ENCODE assay signal across 13 cellular contexts in genomic region chr3:133472242-133472641, GRCh38.
A peak's percentile ranks its signal among the peaks of the same experiment; 100 is the strongest.
DNase-seq lines count a peak whose midpoint lies in the region; ATAC-seq, FAIRE-seq and TF ChIP-seq lines count a peak whose summit lies in the region.
"Had no signal": no experiment of that assay in that cellular context is flagged by ENCODE, and none has a peak within 500 bp of the region (broad histone marks: within the 10 kb centered on the region; RNA-seq: fewer than 3 reads in every experiment).

No MANE protein-coding gene starts in this region.

- 52 to 61% (median 55%) methylated on average over 24 of the region's 24 CpGs for WGBS in psoas muscle, 3 donors

- H3K9me2 ChIP-seq in GM23338 (ENCODE audit: insufficient read depth) = 0 out of 2 replicates have a peak, but pooled peaks cover 12% of the 10 kb centered on the region

- H3K9me3 Mint-ChIP-seq in GM23338 = no peaks in the 10 kb centered on the region; the same call in 2 of the 3 replicates
- no peaks in the 10 kb centered on the region for H3K9me3 Mint-ChIP-seq in natural killer cell treated with Interleukin-12 subunit alpha and Interleukin-12 subunit beta and Interleukin-15 and Interleukin-18, amount 100 ng/mL, for 72 hours
- H3K9me3 Mint-ChIP-seq: CD4-positive, alpha-beta memory T cell; natural killer cell; stimulated activated effector memory CD8-positive, alpha-beta T cell treated with anti-CD3 and anti-CD28 coated beads, Interleukin-12 subunit alpha, Interleukin-12 subunit beta, amount 100 ng/mL, for 72 hours had no signal

- ATAC-seq in GM23338 (peak; percentile 85), psoas muscle (peak in 3 of 4 donors; percentile 38 to 69 (median 64)), GM18868 (IDR thresholded peaks at IDR 0.05; ENCODE audit: unreplicated experiment) (no peak)
- no peak for ATAC-seq in natural killer cell treated with Interleukin-12 subunit alpha and Interleukin-12 subunit beta and Interleukin-15 and Interleukin-18, amount 100 ng/mL, for 72 hours
- ATAC-seq: natural killer cell; stimulated activated effector memory CD8-positive, alpha-beta T cell treated with anti-CD3 and anti-CD28 coated beads, Interleukin-12 subunit alpha, Interleukin-12 subunit beta, amount 100 ng/mL, for 72 hours had no signal

- FAIRE-seq in frontal cortex (lab: Jason Lieb, UNC) = no peak

- no peaks in the 10 kb centered on the region for H3K9me3 ChIP-seq in psoas muscle

- no peaks in the 10 kb centered on the region for H3K36me3 ChIP-seq in GM23338 (ENCODE audit: insufficient read depth)
- no peaks in the 10 kb centered on the region for H3K36me3 ChIP-seq in psoas muscle (ENCODE audit: insufficient read depth in 1 of 2, low read depth in 1 of 2)

- H3K27ac Mint-ChIP-seq in GM23338 = no peak overlapping the region
- no peak overlapping the region for H3K27ac Mint-ChIP-seq in natural killer cell treated with Interleukin-12 subunit alpha and Interleukin-12 subunit beta and Interleukin-15 and Interleukin-18, amount 100 ng/mL, for 72 hours
- H3K27ac Mint-ChIP-seq: natural killer cell; stimulated activated effector memory CD8-positive, alpha-beta T cell treated with anti-CD3 and anti-CD28 coated beads, Interleukin-12 subunit alpha, Interleukin-12 subunit beta, amount 100 ng/mL, for 72 hours had no signal

- peaks cover 24% of the 10 kb centered on the region for H3K4me1 Mint-ChIP-seq in GM23338
- peaks cover 0 to 5% of the 10 kb centered on the region in 2 donors for H3K4me1 Mint-ChIP-seq in natural killer cell treated with Interleukin-12 subunit alpha and Interleukin-12 subunit beta and Interleukin-15 and Interleukin-18, amount 100 ng/mL, for 72 hours (ENCODE audit: low read depth in 2 of 2)

- H3K4me3 Mint-ChIP-seq in GM23338 = peak overlapping the region; percentile 50; the same call in 2 of the 3 replicates
- no peak overlapping the region for H3K4me3 Mint-ChIP-seq in natural killer cell treated with Interleukin-12 subunit alpha and Interleukin-12 subunit beta and Interleukin-15 and Interleukin-18, amount 100 ng/mL, for 72 hours
- H3K4me3 Mint-ChIP-seq: CD4-positive, alpha-beta memory T cell; natural killer cell; stimulated activated effector memory CD8-positive, alpha-beta T cell treated with anti-CD3 and anti-CD28 coated beads, Interleukin-12 subunit alpha, Interleukin-12 subunit beta, amount 100 ng/mL, for 72 hours had no signal

- H3F3A ChIP-seq in GM23338 (replicated peaks; ENCODE audit: low read depth) = no peaks in the 10 kb centered on the region

- H3K4me1 ChIP-seq in GM23338 (ENCODE audit: insufficient read depth) = peaks cover 26% of the 10 kb centered on the region
- peaks cover 11% of the 10 kb centered on the region for H3K4me1 ChIP-seq in psoas muscle

- H3K4me3 ChIP-seq in GM23338 (peak overlapping the region; percentile 38; the same call in 1 of the 2 replicates), fibroblast of mammary gland (ENCODE audit: control insufficient read depth, low read depth, low read length) (no peak overlapping the region), psoas muscle (no peak overlapping the region)

- peak; percentile 63 for DNase-seq in GM23338 (ENCODE audit: low spot score)
- DNase-seq in NCI-H748 (lab: John Stamatoyannopoulos, UW; ENCODE audit: unreplicated experiment) = peak; percentile 93
- peak; percentile 8 for DNase-seq in fibroblast of mammary gland (ENCODE audit: low read depth)
- DNase-seq in psoas muscle = no peak
- DNase-seq in frontal cortex (ENCODE audit: low spot score in 2 of 2) = no peak
- no peak for DNase-seq in natural killer cell treated with Interleukin-12 subunit alpha and Interleukin-12 subunit beta and Interleukin-15 and Interleukin-18, amount 100 ng/mL, for 72 hours (ENCODE audit: low spot score)
- no peak for DNase-seq in LoVo (ENCODE audit: low spot score)
- DNase-seq: activated T-cell treated with anti-CD3 and anti-CD28 coated beads, Interleukin-2, amount 50 U/mL, for 1 hour; CD4-positive, alpha-beta memory T cell; HCEC 1CT; natural killer cell had no signal

- peak overlapping the region; percentile 93 for H2AFZ ChIP-seq in GM23338

- H3K27ac ChIP-seq in GM23338 (ENCODE audit: low read depth) (no peak overlapping the region), psoas muscle (no peak overlapping the region)

- peak overlapping the region; percentile 57 for H3K4me2 ChIP-seq in GM23338

- no peaks in the 10 kb centered on the region for H3K36me3 Mint-ChIP-seq in GM23338 (ENCODE audit: low read depth)
- H3K36me3 Mint-ChIP-seq in natural killer cell treated with Interleukin-12 subunit alpha and Interleukin-12 subunit beta and Interleukin-15 and Interleukin-18, amount 100 ng/mL, for 72 hours = no peaks in the 10 kb centered on the region
- H3K36me3 Mint-ChIP-seq: CD4-positive, alpha-beta memory T cell; natural killer cell; stimulated activated effector memory CD8-positive, alpha-beta T cell treated with anti-CD3 and anti-CD28 coated beads, Interleukin-12 subunit alpha, Interleukin-12 subunit beta, amount 100 ng/mL, for 72 hours had no signal

- no peaks in the 10 kb centered on the region for H3K27me3 Mint-ChIP-seq in GM23338 (ENCODE audit: insufficient read depth, low read depth, poor library complexity)
- peaks cover 0 to 6% of the 10 kb centered on the region in 2 donors for H3K27me3 Mint-ChIP-seq in natural killer cell treated with Interleukin-12 subunit alpha and Interleukin-12 subunit beta and Interleukin-15 and Interleukin-18, amount 100 ng/mL, for 72 hours
- H3K27me3 Mint-ChIP-seq: CD4-positive, alpha-beta memory T cell had no signal

- TF ChIP-seq CTCF in GM23338 (conservative IDR thresholded peaks at IDR 0.05; ENCODE audit: low read depth in 2 of 2) (no peak; a peak in 1 of 4 replicates), fibroblast of mammary gland (conservative IDR thresholded peaks at IDR 0.05; ENCODE audit: control insufficient read depth, insufficient read depth, low read depth, low read length) (no peak), psoas muscle (IDR thresholded peaks at IDR 0.05) (no peak)

- intact Hi-C loops in psoas muscle (cut with DNase I) = no loop called here

- H3K27me3 ChIP-seq in GM23338 (ENCODE audit: insufficient read depth) (no peaks in the 10 kb centered on the region), psoas muscle (ENCODE audit: insufficient read depth in 3 of 3, low read length in 2 of 3) (no peaks in the 10 kb centered on the region)

- H3K79me2 ChIP-seq in GM23338 (replicated peaks; ENCODE audit: insufficient read depth) = no peaks in the 10 kb centered on the region

- H4K20me1 ChIP-seq in GM23338 (replicated peaks; ENCODE audit: insufficient read depth) = no peaks in the 10 kb centered on the region

TF ChIP-seq in GM23338, 12 proteins besides CTCF, POLR2A, EP300 and RAD21:
- TF ChIP-seq ZNF114 (CRISPR knock-in tag; IDR thresholded peaks at IDR 0.05) = no peak
- TF ChIP-seq NANOG (IDR thresholded peaks at IDR 0.05; ENCODE audit: borderline replicate concordance) = no peak
- no peak for TF ChIP-seq EZH2 (IDR thresholded peaks at IDR 0.05; ENCODE audit: low read depth, unreplicated experiment)
- TF ChIP-seq ZNF331 (CRISPR knock-in tag; IDR thresholded peaks at IDR 0.05; ENCODE audit: low read depth) = no peak

Comparison
In these comparisons a context has a peak if more than half of its experiments do, and no peak if none do; other contexts are left out.
1. ATAC-seq: peak in GM23338 (single experiment) and psoas muscle (3 of 4); none in natural killer cell treated with Interleukin-12 subunit alpha and Interleukin-12 subunit beta and Interleukin-15 and Interleukin-18, amount 100 ng/mL, for 72 hours (0 of 2) and GM18868 (single experiment).
2. DNase-seq: peak in GM23338 (single experiment), NCI-H748 (single experiment) and fibroblast of mammary gland (single experiment); none in psoas muscle (0 of 2), frontal cortex (0 of 2), natural killer cell treated with Interleukin-12 subunit alpha and Interleukin-12 subunit beta and Interleukin-15 and Interleukin-18, amount 100 ng/mL, for 72 hours (single experiment) and LoVo (single experiment).